Comparison of ENCODE assay signal across 12 cellular contexts in the genomic region with DNA sequence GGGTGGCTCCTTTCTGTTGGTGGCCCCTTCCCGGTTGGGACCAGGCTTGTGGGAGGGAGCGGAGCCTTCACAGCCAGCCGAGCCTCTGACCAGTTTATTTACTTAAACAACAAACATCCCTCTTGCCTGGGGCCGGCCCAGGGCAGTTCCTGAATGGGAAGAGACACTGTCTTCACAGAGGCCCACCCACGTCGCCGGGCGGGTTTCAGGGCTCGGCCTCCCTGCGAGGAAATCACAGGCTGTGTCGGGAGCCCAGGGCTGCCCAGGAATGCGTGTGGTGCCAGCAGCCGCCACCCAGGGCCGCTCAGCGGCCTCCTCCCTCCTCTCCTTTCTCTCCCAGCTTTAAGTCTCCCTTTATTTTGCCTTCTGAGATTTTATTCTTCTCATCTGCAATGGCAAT.
DNase-seq lines count a peak whose midpoint lies in the region; ATAC-seq and TF ChIP-seq lines count a peak whose summit lies in the region.
"Had no signal": no experiment of that assay in that cellular context is flagged by ENCODE, and none has a peak within 500 bp of the region (broad histone marks: within the 10 kb centered on the region; RNA-seq: fewer than 3 reads in every experiment).

No MANE protein-coding gene starts in this region.

- no peak overlapping the region for H3K4me3 ChIP-seq in fibroblast of villous mesenchyme (ENCODE audit: low read depth, low read length)
- peak overlapping the region in 1 of 2 donors; percentile 6 for H3K4me3 ChIP-seq in neuronal stem cell (ENCODE audit: low read length in 2 of 2)

- POLR2A ChIA-PET in CD4-positive, alpha-beta T cell (lab: Charles Lee): no interaction called here

- no peak overlapping the region for H2AK5ac ChIP-seq in neuronal stem cell (ENCODE audit: low read depth, low read length)

- peaks cover 5 to 11% of the 10 kb centered on the region in 2 donors for H3K4me1 ChIP-seq in neuronal stem cell (ENCODE audit: control insufficient read depth in 2 of 2, insufficient read depth in 1 of 2, low read depth in 1 of 2, low read length in 2 of 2)

- DNase-seq in M059J (ENCODE audit: low read depth) (peak; percentile 73), fibroblast of villous mesenchyme (ENCODE audit: low read depth) (peak; percentile 77), neuronal stem cell (ENCODE audit: low spot score) (peak; percentile 69), activated gamma-delta T cell (lab: John Stamatoyannopoulos, UW) (no peak), NCI-H2171 (lab: John Stamatoyannopoulos, UW) (no peak), AML-193 (lab: John Stamatoyannopoulos, UW) (no peak)
- no peak for DNase-seq in CD4-positive, alpha-beta T cell
- DNase-seq: activated CD4-positive, alpha-beta T cell treated with anti-CD3 and anti-CD28 coated beads, Interleukin-2, amount 50 U/mL, for 48 hours; DMS153; NK-92 treated with Interleukin-12 subunit alpha and Interleukin-12 subunit beta, amount 100 ng/mL, for 24 hours had no signal

- H3K9ac ChIP-seq in neuronal stem cell (ENCODE audit: low read depth, low read length, poor library complexity): no peak overlapping the region

- no peak overlapping the region for H3K27ac Mint-ChIP-seq in CD4-positive, alpha-beta T cell

- ATAC-seq in CD4-positive, alpha-beta T cell (ENCODE audit: poor library complexity): no peak

- intact Hi-C loops in CD4-positive, alpha-beta T cell (cut with DNase I, micrococcal nuclease): no loop called here

- no CpG with 5 or more reads among the region's 15 CpGs for WGBS in neuronal stem cell (ENCODE audit: extremely low coverage in 2 of 2, insufficient read length in 2 of 2, insufficient replicate concordance in 1 of 2), 2 donors

- H4K8ac ChIP-seq in neuronal stem cell (ENCODE audit: low read depth, low read length): no peak overlapping the region

- H2BK12ac ChIP-seq in neuronal stem cell (ENCODE audit: low read length): no peak overlapping the region

- H3K9me3 Mint-ChIP-seq in CD4-positive, alpha-beta T cell: peaks cover 2% of the 10 kb centered on the region
- H3K9me3 Mint-ChIP-seq: central memory CD8-positive, alpha-beta T cell had no signal

- H3K18ac ChIP-seq in neuronal stem cell (ENCODE audit: low read length): peak overlapping the region; percentile 20

- H3K14ac ChIP-seq in neuronal stem cell (ENCODE audit: low read length): no peak overlapping the region

- peaks cover 0 to 1% of the 10 kb centered on the region in 2 donors for H3K9me3 ChIP-seq in neuronal stem cell (replicated peaks in 1 of 2; ENCODE audit: control insufficient read depth in 2 of 2, insufficient read depth in 1 of 2, low read depth in 1 of 2, low read length in 2 of 2)
- H3K9me3 ChIP-seq in CD4-positive, alpha-beta T cell (ENCODE audit: control insufficient read depth, low read length): no peaks in the 10 kb centered on the region

- H3K27ac ChIP-seq in C4-2B: peak overlapping the region; percentile 33
- no peak overlapping the region for H3K27ac ChIP-seq in neuronal stem cell (replicated peaks; ENCODE audit: low read length)
- H3K27ac ChIP-seq in CD4-positive, alpha-beta T cell (ENCODE audit: low read depth, low read length): no peak overlapping the region

- no peak overlapping the region for H2BK15ac ChIP-seq in neuronal stem cell (ENCODE audit: low read length)

- no peaks in the 10 kb centered on the region for H3K36me3 ChIP-seq in neuronal stem cell (replicated peaks in 1 of 2; ENCODE audit: control insufficient read depth in 2 of 2, insufficient read depth in 2 of 2, low read length in 2 of 2)

- H3K36me3 Mint-ChIP-seq in CD4-positive, alpha-beta T cell (ENCODE audit: low read depth): no peaks in the 10 kb centered on the region

- CTCF ChIA-PET in CD4-positive, alpha-beta T cell (lab: Charles Lee): no interaction called here

- H3K4me2 ChIP-seq in neuronal stem cell (ENCODE audit: insufficient read depth, low read length, poor library complexity, severe bottlenecking): no peak overlapping the region

- peaks cover 0 to 5% (median 0%) of the 10 kb centered on the region in 3 experiments for H3K27me3 ChIP-seq in neuronal stem cell (ENCODE audit: control insufficient read depth in 3 of 3, insufficient read depth in 3 of 3, low read depth in 1 of 3, low read length in 3 of 3)
- H3K27me3 ChIP-seq in CD4-positive, alpha-beta T cell (ENCODE audit: control insufficient read depth, insufficient read depth, low read length): no peaks in the 10 kb centered on the region

- H2BK120ac ChIP-seq in neuronal stem cell (ENCODE audit: low read depth, low read length): no peak overlapping the region

- H4K91ac ChIP-seq in neuronal stem cell (ENCODE audit: low read depth, low read length, poor library complexity): no peak overlapping the region

- H2BK5ac ChIP-seq in neuronal stem cell (ENCODE audit: low read length): no peak overlapping the region

- no peaks in the 10 kb centered on the region for H3K79me1 ChIP-seq in neuronal stem cell (ENCODE audit: low read depth, low read length)

- no peak overlapping the region for H3K4ac ChIP-seq in neuronal stem cell (ENCODE audit: low read length)

- peaks cover 28% of the 10 kb centered on the region for H3K27me3 Mint-ChIP-seq in CD4-positive, alpha-beta T cell

- no peak overlapping the region for H3K4me3 Mint-ChIP-seq in CD4-positive, alpha-beta T cell
- H3K4me3 Mint-ChIP-seq: central memory CD8-positive, alpha-beta T cell had no signal

- TF ChIP-seq CTCF in C4-2B (conservative IDR thresholded peaks at IDR 0.05): no peak
- TF ChIP-seq CTCF in fibroblast of villous mesenchyme (IDR thresholded peaks at IDR 0.05; ENCODE audit: insufficient read depth, low read depth, low read length): no peak
- no peak for TF ChIP-seq CTCF in CD4-positive, alpha-beta T cell (IDR thresholded peaks at IDR 0.05)

- H3K4me1 Mint-ChIP-seq in CD4-positive, alpha-beta T cell (ENCODE audit: low read depth): no peaks in the 10 kb centered on the region
- H3K4me1 Mint-ChIP-seq: central memory CD8-positive, alpha-beta T cell had no signal

- H2AFZ ChIP-seq in neuronal stem cell (ENCODE audit: low read length): peak overlapping the region; percentile 80

- no peak overlapping the region for H3K23ac ChIP-seq in neuronal stem cell (ENCODE audit: low read depth, low read length, poor library complexity)

Comparison
In these comparisons a context has a peak if more than half of its experiments do, and no peak if none do; other contexts are left out.
1. DNase-seq: peak in M059J (single experiment), fibroblast of villous mesenchyme (single experiment) and neuronal stem cell (single experiment); none in activated gamma-delta T cell (single experiment), NCI-H2171 (single experiment), CD4-positive, alpha-beta T cell (0 of 10) and AML-193 (0 of 2).